Comparison of ENCODE assay signal across 2 cellular contexts in genomic region chr11:46099973-46100335, GRCh38.
TF ChIP-seq lines count a peak whose summit lies in the region.

No MANE protein-coding gene starts in this region.

TF ChIP-seq in liver, 16 proteins besides CTCF, POLR2A, EP300 and RAD21:
- TF ChIP-seq FOXA1 (IDR thresholded peaks at IDR 0.05) (no peak), GABPA (IDR thresholded peaks at IDR 0.05 in 1 of 2, conservative IDR thresholded peaks at IDR 0.05 in 1 of 2) (no peak), RXRA (IDR thresholded peaks at IDR 0.05) (no peak), NR2F2 (IDR thresholded peaks at IDR 0.05) (no peak), EGR1 (IDR thresholded peaks at IDR 0.05; ENCODE audit: low read depth in 2 of 2) (no peak), FOXA2 (IDR thresholded peaks at IDR 0.05) (no peak), YY1 (IDR thresholded peaks at IDR 0.05) (no peak), ZBTB33 (IDR thresholded peaks at IDR 0.05) (no peak), REST (IDR thresholded peaks at IDR 0.05) (no peak), TAF1 (conservative IDR thresholded peaks at IDR 0.05) (no peak), SP1 (IDR thresholded peaks at IDR 0.05) (no peak), HNF4G (IDR thresholded peaks at IDR 0.05) (no peak), JUND (IDR thresholded peaks at IDR 0.05) (no peak), ATF3 (IDR thresholded peaks at IDR 0.05) (no peak), MAX (IDR thresholded peaks at IDR 0.05) (no peak)

TF ChIP-seq in HepG2, 621 proteins besides CTCF, POLR2A, EP300 and RAD21:
- TF ChIP-seq GFI1 (CRISPR knock-in tag; IDR thresholded peaks at IDR 0.05; ENCODE audit: borderline replicate concordance) = no peak
- no peak for TF ChIP-seq PBX3 (CRISPR knock-in tag; IDR thresholded peaks at IDR 0.05; ENCODE audit: borderline replicate concordance)
- TF ChIP-seq TAF1 (CRISPR knock-in tag; IDR thresholded peaks at IDR 0.05) = no peak
- TF ChIP-seq NFYC (CRISPR knock-in tag; IDR thresholded peaks at IDR 0.05) = no peak
- no peak for TF ChIP-seq ZBTB1 (CRISPR knock-in tag; IDR thresholded peaks at IDR 0.05; ENCODE audit: borderline replicate concordance)
- TF ChIP-seq ZNF292 (CRISPR knock-in tag; IDR thresholded peaks at IDR 0.05; ENCODE audit: borderline replicate concordance, low read depth) = no peak
- TF ChIP-seq MEIS2 (CRISPR knock-in tag; IDR thresholded peaks at IDR 0.05) = no peak
- TF ChIP-seq ARID3A (IDR thresholded peaks at IDR 0.05; ENCODE audit: low read depth, low read length) = no peak
- TF ChIP-seq RORA (CRISPR knock-in tag; IDR thresholded peaks at IDR 0.05) = no peak
- TF ChIP-seq ZSCAN20 (CRISPR knock-in tag; IDR thresholded peaks at IDR 0.05; ENCODE audit: borderline replicate concordance) = no peak
- no peak for TF ChIP-seq NFAT5 (CRISPR knock-in tag; IDR thresholded peaks at IDR 0.05)
- no peak for TF ChIP-seq DR1 (CRISPR knock-in tag; IDR thresholded peaks at IDR 0.05)
- no peak for TF ChIP-seq CENPX (CRISPR knock-in tag; IDR thresholded peaks at IDR 0.05)
- TF ChIP-seq THRA (CRISPR knock-in tag; IDR thresholded peaks at IDR 0.05; ENCODE audit: borderline replicate concordance) = no peak
- no peak for TF ChIP-seq ARNT (IDR thresholded peaks at IDR 0.05)
